8 cellular contexts compared by ENCODE assay signal in the genomic region with DNA sequence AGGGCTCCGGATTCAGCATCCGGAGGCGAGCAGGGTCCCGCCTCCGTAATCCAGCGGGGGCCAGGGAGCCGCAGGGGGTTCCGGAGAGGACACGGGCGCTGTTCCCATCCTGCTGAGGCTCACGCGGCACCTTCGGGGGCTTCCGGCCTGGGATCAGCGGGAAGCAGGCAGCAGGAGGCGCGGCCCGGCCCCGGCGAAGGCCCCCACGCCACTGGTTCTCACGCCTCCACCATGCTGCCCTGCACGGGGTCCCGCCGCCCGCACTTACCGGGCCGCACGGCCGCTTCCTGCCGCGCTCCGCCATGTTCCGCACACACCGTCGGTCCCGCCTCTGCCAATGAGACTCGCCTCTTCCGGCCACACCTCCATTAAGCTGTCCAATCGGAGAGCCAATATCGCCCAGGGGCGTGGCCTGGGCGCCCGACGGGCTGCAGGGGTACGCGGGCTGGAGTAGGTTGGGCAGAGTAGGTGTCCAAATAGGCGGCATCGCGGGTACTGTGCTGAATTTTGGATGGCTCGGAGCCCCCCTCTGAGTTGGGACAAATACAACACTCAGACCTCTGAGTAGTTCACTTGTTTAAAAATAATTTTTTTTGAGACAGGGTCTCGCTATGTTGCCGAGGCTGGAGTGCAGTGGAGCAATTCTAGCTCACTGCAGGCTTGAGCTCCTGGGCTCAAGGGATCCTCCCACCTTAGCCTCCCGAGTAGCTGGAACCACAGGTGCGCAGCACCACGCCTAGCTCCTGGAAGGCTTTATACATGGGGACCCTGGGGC. TPM values are rescaled to one million over a fixed set of nuclear protein-coding genes. Genes with fewer than 3 reads are reported as not detected.
DNase-seq lines count a peak whose midpoint lies in the region; ATAC-seq, FAIRE-seq and TF ChIP-seq lines count a peak whose summit lies in the region.

A gene with protein sequence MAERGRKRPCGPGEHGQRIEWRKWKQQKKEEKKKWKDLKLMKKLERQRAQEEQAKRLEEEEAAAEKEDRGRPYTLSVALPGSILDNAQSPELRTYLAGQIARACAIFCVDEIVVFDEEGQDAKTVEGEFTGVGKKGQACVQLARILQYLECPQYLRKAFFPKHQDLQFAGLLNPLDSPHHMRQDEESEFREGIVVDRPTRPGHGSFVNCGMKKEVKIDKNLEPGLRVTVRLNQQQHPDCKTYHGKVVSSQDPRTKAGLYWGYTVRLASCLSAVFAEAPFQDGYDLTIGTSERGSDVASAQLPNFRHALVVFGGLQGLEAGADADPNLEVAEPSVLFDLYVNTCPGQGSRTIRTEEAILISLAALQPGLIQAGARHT (minus strand): TSS at position 318 of the 775 bp plus-strand sequence. CDS start 14 bp downstream, at position 304.

- DNase-seq in GM10266 (ENCODE audit: extremely low spot score) (peak; percentile 98), NCI-H1105 treated with DMSO at 0.1 percent for 48 hours (lab: John Stamatoyannopoulos, UW) (peak; percentile 87), Right ventricle myocardium inferior (ENCODE audit: missing footprints) (peak; percentile 95), pancreas (peak; percentile 91 to 98 (median 94)), tibial artery (peak; percentile 95 to 96)
- DNase-seq in activated naive CD8-positive, alpha-beta T cell treated with anti-CD3 and anti-CD28 coated beads, Interleukin-2, amount 50 U/mL, for 16 hours (ENCODE audit: low read depth, low spot score): peak; percentile 86

- 0 out of 2 replicates have a peak, but pooled peaks cover 6% of the 10 kb centered on the region for H3F3A ChIP-seq in SU-DHL-6 (ENCODE audit: insufficient read depth)

- TF ChIP-seq CTCF in GM10266 (IDR thresholded peaks at IDR 0.05; ENCODE audit: control insufficient read depth, insufficient read depth, low read depth, missing control alignments): no peak
- no peak for TF ChIP-seq CTCF in SU-DHL-6 (IDR thresholded peaks at IDR 0.05; ENCODE audit: insufficient read depth, low read length, poor library complexity, severe bottlenecking)
- no peak for TF ChIP-seq CTCF in pancreas (IDR thresholded peaks at IDR 0.05)
- TF ChIP-seq CTCF in tibial artery (IDR thresholded peaks at IDR 0.05): no peak

- H3K9me3 ChIP-seq in SU-DHL-6 (ENCODE audit: insufficient read depth, low read length) (no peaks in the 10 kb centered on the region), pancreas (no peaks in the 10 kb centered on the region), tibial artery (no peaks in the 10 kb centered on the region)

- peak within 1 kb of the TSS; percentile 91 for H3K4me3 ChIP-seq in SU-DHL-6 (ENCODE audit: insufficient read depth, low read length, poor library complexity, severe bottlenecking)
- peak within 1 kb of the TSS; percentile 62 to 96 (median 72) for H3K4me3 ChIP-seq in pancreas
- H3K4me3 ChIP-seq in tibial artery: peak within 1 kb of the TSS; percentile 81 to 96

- peak within 1 kb of the TSS; percentile 93 for H3K9ac ChIP-seq in SU-DHL-6 (ENCODE audit: low read length)

- H4K20me1 ChIP-seq in SU-DHL-6 (ENCODE audit: low read depth, low read length): no peaks in the 10 kb centered on the region

- H3K36me3 ChIP-seq in SU-DHL-6 (ENCODE audit: low read length) (no peaks in the 10 kb centered on the region), pancreas (no peaks in the 10 kb centered on the region), tibial artery (peaks cover 26 to 47% (median 35%) of the 10 kb centered on the region in 3 donors)

- H3K79me2 ChIP-seq in SU-DHL-6 (ENCODE audit: insufficient read depth, low read length): peaks cover 12% of the 10 kb centered on the region

- H3K27ac ChIP-seq in SU-DHL-6 (ENCODE audit: low read depth, low read length) (peak within 1 kb of the TSS; percentile 47), pancreas (peak within 1 kb of the TSS; percentile 40 to 61 (median 46)), tibial artery (peak within 1 kb of the TSS; percentile 74 to 92)

- 1% methylated on average over 55 to 56 of the region's 56 CpGs for WGBS in pancreas, 2 donors

- H3K4me2 ChIP-seq in SU-DHL-6 (ENCODE audit: low read depth, low read length, poor library complexity, severe bottlenecking): peak within 1 kb of the TSS; percentile 68

- ATAC-seq in HG02642 (IDR thresholded peaks at IDR 0.05; ENCODE audit: poor library complexity, unreplicated experiment): peak; percentile 97
- ATAC-seq in Right ventricle myocardium inferior: peak; percentile 99
- ATAC-seq in pancreas: peak; percentile 100

- peaks cover 0 to 10% (median 6%) of the 10 kb centered on the region in 3 donors for H3K4me1 ChIP-seq in pancreas
- H3K4me1 ChIP-seq in tibial artery: peaks cover 0 to 17% (median 15%) of the 10 kb centered on the region in 4 donors

- no peak for FAIRE-seq in pancreas (lab: Jason Lieb, UNC)

- H2AFZ ChIP-seq in SU-DHL-6 (ENCODE audit: low read depth, low read length, severe bottlenecking): peak within 1 kb of the TSS; percentile 57

- intact Hi-C loops in Right ventricle myocardium inferior (cut with DNase I) (no loop called here), pancreas (cut with DNase I) (no loop called here), tibial artery (cut with DNase I; ENCODE audit: low total_unique reads) (no loop called here)

- no peaks in the 10 kb centered on the region for H3K9me2 ChIP-seq in SU-DHL-6 (replicated peaks; ENCODE audit: insufficient read depth, low read length)

- H3K27me3 ChIP-seq in SU-DHL-6 (ENCODE audit: low read length) (no peaks in the 10 kb centered on the region), pancreas (no peaks in the 10 kb centered on the region), tibial artery (no peaks in the 10 kb centered on the region)

RNA-seq across cellular contexts. Expression of the gene that starts here (rescaled TPM):
- 17.4 TPM for total RNA-seq in Right ventricle myocardium inferior
- 10 to 100 TPM; 14.8 to 28.0 (median 20.6) TPM for total RNA-seq in pancreas
- polyA plus RNA-seq in pancreas: 10 to 100 TPM; 28.8 to 32.8 TPM

Comparison
In these comparisons a context has a peak if more than half of its experiments do, and no peak if none do; other contexts are left out.
1. Peak in every context shown above with its lines: DNase-seq, ATAC-seq, H3K4me3 ChIP-seq and H3K27ac ChIP-seq.